Comparison of ENCODE assay signal across 24 cellular contexts in genomic region chr17:51692917-51693316, GRCh38.
DNase-seq lines count a peak whose midpoint lies in the region; ATAC-seq, FAIRE-seq and TF ChIP-seq lines count a peak whose summit lies in the region.
"Had no signal": no experiment of that assay in that cellular context is flagged by ENCODE, and none has a peak within 500 bp of the region (broad histone marks: within the 10 kb centered on the region; RNA-seq: fewer than 3 reads in every experiment).

No MANE protein-coding gene starts in this region.

- H3K9me2 ChIP-seq in MM.1S (replicated peaks; ENCODE audit: insufficient read depth, low read length), result no peaks in the 10 kb centered on the region

- no peak for TF ChIP-seq RAD21 in K562 (CRISPR knock-in tag; conservative IDR thresholded peaks at IDR 0.05 in 1 of 2, IDR thresholded peaks at IDR 0.05 in 1 of 2)

- no peak overlapping the region for H2BK120ac ChIP-seq in H9 (ENCODE audit: low read depth, low read length, poor library complexity, severe bottlenecking)
- no peak overlapping the region for H2BK120ac ChIP-seq in mesenchymal stem cell (ENCODE audit: low read depth, low read length)

- peaks cover 0 to 5% (median 0%) of the 10 kb centered on the region in 3 experiments; a peak in 2 of 7 replicates for H3K36me3 Mint-ChIP-seq in H9 (ENCODE audit: insufficient read depth in 1 of 3, low read depth in 3 of 3)
- no peaks in the 10 kb centered on the region for H3K36me3 Mint-ChIP-seq in nephron progenitor cell (ENCODE audit: low read depth)
- H3K36me3 Mint-ChIP-seq: CD14-positive monocyte; CD8-positive, alpha-beta memory T cell had no signal

- DNase-seq in H9 (peak; percentile 20), MM.1S (no peak), K562 (ENCODE audit: extremely low read depth in 1 of 4, low spot score in 3 of 4) (no peak), nephron progenitor cell (peak; percentile 18), HEK293T (ENCODE audit: extremely low spot score) (no peak), EL (no peak), left cardiac atrium (no peak), mesenchymal stem cell (no peak)
- DNase-seq: 8988T; ACHN; AML-193; BE2C; CD4-positive, alpha-beta T cell; CD8-positive, alpha-beta memory T cell; DMS 273 treated with DMSO at 0.1 percent for 48 hours; DMS79; GF-D8 had no signal

- H3K9me3 Mint-ChIP-seq in H9, result peaks cover 15 to 19% of the 10 kb centered on the region in 2 experiments
- peaks cover 30% of the 10 kb centered on the region for H3K9me3 Mint-ChIP-seq in nephron progenitor cell

- H2BK12ac ChIP-seq in H9 (ENCODE audit: insufficient read length, low read depth, low read length), result no peak overlapping the region
- H2BK12ac ChIP-seq in mesenchymal stem cell (ENCODE audit: low read length in 2 of 2), result no peak overlapping the region

- no peak overlapping the region for H2AK5ac ChIP-seq in H9 (ENCODE audit: insufficient read length, low read length)
- no peak overlapping the region for H2AK5ac ChIP-seq in mesenchymal stem cell (ENCODE audit: low read length, severe bottlenecking)

- FAIRE-seq in K562 (lab: Jason Lieb, UNC), result no peak
- FAIRE-seq: A549, D721Med, GM12891, GM18507 had no signal

- no peaks in the 10 kb centered on the region for H3K9me1 ChIP-seq in K562 (ENCODE audit: control insufficient read depth, insufficient read depth, low read length)

- no peak overlapping the region for H3K23ac ChIP-seq in H9 (ENCODE audit: insufficient read length, low read depth, low read length)
- no peak overlapping the region for H3K23ac ChIP-seq in mesenchymal stem cell (ENCODE audit: low read length in 2 of 2)

- H2BK15ac ChIP-seq in H9 (ENCODE audit: low read depth, low read length), result no peak overlapping the region
- H2BK15ac ChIP-seq in mesenchymal stem cell (ENCODE audit: low read depth, poor library complexity, severe bottlenecking), result no peak overlapping the region

- POLR2A ChIA-PET in K562 (lab: Yijun Ruan, JAX) (no interaction called here), HEK293T (lab: Yijun Ruan, JAX) (no interaction called here)

- H3T11ph ChIP-seq in H9 (ENCODE audit: low read length), result no peak overlapping the region

- H3K9ac ChIP-seq in H9 (ENCODE audit: extremely low read depth, insufficient read length, low read length) (no peak overlapping the region), MM.1S (ENCODE audit: low read length) (no peak overlapping the region), K562 (ENCODE audit: insufficient read depth in 1 of 2, low read depth in 2 of 2, low read length in 2 of 2) (no peak overlapping the region), mesenchymal stem cell (ENCODE audit: low read length) (no peak overlapping the region)
- H3K9ac ChIP-seq: BLaER1 treated with 17β-estradiol and CSF1 and Interleukin-3, amounts not matched to agents 10 nM and 100 nM had no signal

- no CpG with 5 or more reads among the region's 2 CpGs for WGBS in H9 (ENCODE audit: extremely low coverage, insufficient read length, low lambda C conversion rate)
- 0% methylated on average over 2 of the region's 2 CpGs for WGBS in K562 (ENCODE audit: insufficient coverage, low coverage, missing lambda C conversion rate)
- 51% methylated on average over 2 of the region's 2 CpGs for WGBS in mesenchymal stem cell

- H3K4me1 ChIP-seq in H9 (ENCODE audit: insufficient read depth, low read length), result no peaks in the 10 kb centered on the region
- H3K4me1 ChIP-seq in MM.1S (ENCODE audit: low read length), result 0 out of 2 replicates have a peak, but pooled peaks cover 3% of the 10 kb centered on the region
- no peaks in the 10 kb centered on the region for H3K4me1 ChIP-seq in K562 (replicated peaks in 1 of 2; ENCODE audit: control insufficient read depth in 2 of 2, insufficient read depth in 2 of 2, low read length in 2 of 2)
- no peaks in the 10 kb centered on the region for H3K4me1 ChIP-seq in mesenchymal stem cell (ENCODE audit: control insufficient read depth, insufficient read depth, low read depth, low read length)
- H3K4me1 ChIP-seq: A549; BE2C; BLaER1 treated with 17β-estradiol and CSF1 and Interleukin-3, amounts not matched to agents 10 nM and 100 nM; HAP-1 had no signal

- H3K4me2 ChIP-seq in H9 (ENCODE audit: insufficient read depth, insufficient read length, low read length), result no peak overlapping the region
- H3K4me2 ChIP-seq in MM.1S (ENCODE audit: low read depth, low read length), result no peak overlapping the region
- no peak overlapping the region for H3K4me2 ChIP-seq in K562 (ENCODE audit: insufficient read depth, low read length)
- H3K4me2 ChIP-seq in mesenchymal stem cell (ENCODE audit: low read length, poor library complexity, severe bottlenecking), result no peak overlapping the region
- H3K4me2 ChIP-seq: A549; BLaER1 treated with 17β-estradiol and CSF1 and Interleukin-3, amounts not matched to agents 10 nM and 100 nM had no signal

- H3K4me3 Mint-ChIP-seq in H9 (no peak overlapping the region), nephron progenitor cell (no peak overlapping the region)
- H3K4me3 Mint-ChIP-seq: CD14-positive monocyte; CD4-positive, alpha-beta T cell; CD8-positive, alpha-beta memory T cell had no signal

- H3K9me3 ChIP-seq in H9 (ENCODE audit: control insufficient read depth, low read depth, low read length), result no peaks in the 10 kb centered on the region
- H3K9me3 ChIP-seq in MM.1S (replicated peaks; ENCODE audit: insufficient read depth, low read length), result no peaks in the 10 kb centered on the region
- H3K9me3 ChIP-seq in K562 (replicated peaks; ENCODE audit: control insufficient read depth, insufficient read depth, low read depth, low read length), result no peaks in the 10 kb centered on the region
- peaks cover 5% of the 10 kb centered on the region for H3K9me3 ChIP-seq in mesenchymal stem cell (ENCODE audit: control insufficient read depth, low read length)
- H3K9me3 ChIP-seq: A549, BE2C, HAP-1 had no signal

- H3F3A ChIP-seq in MM.1S (ENCODE audit: insufficient read depth, low read length), result no peaks in the 10 kb centered on the region

- ATAC-seq in K562 (no peak), left cardiac atrium (no peak)
- ATAC-seq: A549 had no signal

- no peak overlapping the region for H4K91ac ChIP-seq in H9 (ENCODE audit: insufficient read length, low read depth, low read length)
- no peak overlapping the region for H4K91ac ChIP-seq in mesenchymal stem cell (ENCODE audit: low read length)

- TF ChIP-seq CTCF in H9 (conservative IDR thresholded peaks at IDR 0.05) (no peak), MM.1S (IDR thresholded peaks at IDR 0.05; ENCODE audit: low read length) (no peak), K562 (IDR thresholded peaks at IDR 0.05 in 2 of 3, conservative IDR thresholded peaks at IDR 0.05 in 1 of 3; ENCODE audit: insufficient read depth in 2 of 3, low read depth in 1 of 3, low read length in 3 of 3) (no peak), nephron progenitor cell (IDR thresholded peaks at IDR 0.05) (no peak)

- no peak overlapping the region for H3K27ac ChIP-seq in H9 (ENCODE audit: insufficient read length, low read depth, low read length)
- peak overlapping the region; percentile 17; the same call in 1 of the 2 replicates for H3K27ac ChIP-seq in MM.1S (ENCODE audit: low read length)
- no peak overlapping the region for H3K27ac ChIP-seq in K562 (ENCODE audit: extremely low read depth, low read depth, low read length)
- H3K27ac ChIP-seq in mesenchymal stem cell (ENCODE audit: low read length, poor library complexity, severe bottlenecking), result no peak overlapping the region
- H3K27ac ChIP-seq: A549; BLaER1 treated with 17β-estradiol and CSF1 and Interleukin-3, amounts not matched to agents 10 nM and 100 nM had no signal

- no peaks in the 10 kb centered on the region for H3K79me2 ChIP-seq in H9 (ENCODE audit: insufficient read depth, low read length)
- no peaks in the 10 kb centered on the region for H3K79me2 ChIP-seq in MM.1S (ENCODE audit: low read length)
- no peaks in the 10 kb centered on the region for H3K79me2 ChIP-seq in K562 (ENCODE audit: control insufficient read depth, insufficient read depth, low read length)

- H3K14ac ChIP-seq in H9 (ENCODE audit: insufficient read depth, low read length), result no peak overlapping the region
- H3K14ac ChIP-seq in mesenchymal stem cell (ENCODE audit: low read length in 2 of 2), result no peak overlapping the region

- in situ Hi-C loops in K562 (cut with MboI), result no loop called here

- H3K4me1 Mint-ChIP-seq in H9 (no peaks in the 10 kb centered on the region), nephron progenitor cell (no peaks in the 10 kb centered on the region)
- H3K4me1 Mint-ChIP-seq: CD14-positive monocyte; CD8-positive, alpha-beta memory T cell had no signal

- H4K8ac ChIP-seq in H9 (replicated peaks; ENCODE audit: insufficient read length, low read depth, low read length), result no peak overlapping the region
- no peak overlapping the region for H4K8ac ChIP-seq in mesenchymal stem cell (ENCODE audit: low read length)

- intact Hi-C loops in K562 (cut with micrococcal nuclease) (no loop called here), left cardiac atrium (cut with DNase I) (no loop called here)

- H3K79me1 ChIP-seq in H9 (ENCODE audit: insufficient read depth, low read depth, low read length, poor library complexity, severe bottlenecking), result no peaks in the 10 kb centered on the region
- H3K79me1 ChIP-seq in mesenchymal stem cell (replicated peaks; ENCODE audit: low read length, poor library complexity, severe bottlenecking), result no peaks in the 10 kb centered on the region

- H3K27me3 ChIP-seq in H9 (ENCODE audit: insufficient read depth, low read length) (no peaks in the 10 kb centered on the region), MM.1S (replicated peaks; ENCODE audit: insufficient read depth, low read length) (no peaks in the 10 kb centered on the region), K562 (ENCODE audit: control insufficient read depth in 2 of 2, insufficient read depth in 2 of 2, low read length in 2 of 2) (no peaks in the 10 kb centered on the region), mesenchymal stem cell (ENCODE audit: control insufficient read depth in 1 of 2, insufficient read depth in 1 of 2, low read length in 2 of 2) (no peaks in the 10 kb centered on the region)
- H3K27me3 ChIP-seq: BE2C; BLaER1 treated with 17β-estradiol and CSF1 and Interleukin-3, amounts not matched to agents 10 nM and 100 nM had no signal

- CTCF ChIA-PET in K562 (lab: Yijun Ruan, JAX; ENCODE audit: low intra/inter-chr PET ratio), result no interaction called here
- CTCF ChIA-PET in HEK293T (lab: Yijun Ruan, JAX), result interaction anchor here (0.6 kb wide), 1 partner anchor 28 kb away, joined by 3 read pairs; no protein-coding TSS in a partner anchor

- H3K4me3 ChIP-seq in MM.1S (ENCODE audit: low read length) (no peak overlapping the region), K562 (no peak overlapping the region), mesenchymal stem cell (ENCODE audit: insufficient read depth in 1 of 2, low read depth in 1 of 2, low read length in 2 of 2) (no peak overlapping the region)
- H3K4me3 ChIP-seq: A549; BLaER1 treated with 17β-estradiol and CSF1 and Interleukin-3, amounts not matched to agents 10 nM and 100 nM; HAP-1 had no signal

- H4K20me1 ChIP-seq in H9 (ENCODE audit: control insufficient read depth, insufficient read depth, insufficient read length) (no peaks in the 10 kb centered on the region), MM.1S (ENCODE audit: insufficient read depth, low read length) (no peaks in the 10 kb centered on the region), K562 (replicated peaks; ENCODE audit: control insufficient read depth, insufficient read depth, low read length) (no peaks in the 10 kb centered on the region)
- H4K20me1 ChIP-seq: BLaER1 treated with 17β-estradiol and CSF1 and Interleukin-3, amounts not matched to agents 10 nM and 100 nM had no signal

- no peak for TF ChIP-seq POLR2A in K562 (conservative IDR thresholded peaks at IDR 0.05)

- H2BK5ac ChIP-seq in H9 (ENCODE audit: insufficient read length, low read length) (no peak overlapping the region), mesenchymal stem cell (ENCODE audit: low read depth, low read length, poor library complexity, severe bottlenecking) (no peak overlapping the region)

- H3K56ac ChIP-seq in H9 (ENCODE audit: insufficient read length, low read depth, low read length), result no peak overlapping the region

- no peak for TF ChIP-seq EP300 in K562 (IDR thresholded peaks at IDR 0.05; ENCODE audit: low read length)

- no peak overlapping the region for H2AFZ ChIP-seq in H9 (ENCODE audit: low read length)
- no peak overlapping the region for H2AFZ ChIP-seq in MM.1S (ENCODE audit: low read length)
- no peak overlapping the region for H2AFZ ChIP-seq in K562 (ENCODE audit: low read depth, low read length)
- no peak overlapping the region for H2AFZ ChIP-seq in mesenchymal stem cell (ENCODE audit: low read depth, low read length)

- H3K27me3 Mint-ChIP-seq in H9 (ENCODE audit: low read depth), result no peaks in the 10 kb centered on the region
- peaks cover 17% of the 10 kb centered on the region for H3K27me3 Mint-ChIP-seq in nephron progenitor cell (ENCODE audit: low read depth, poor library complexity)

- H2BK20ac ChIP-seq in H9 (ENCODE audit: low read depth, low read length, poor library complexity, severe bottlenecking), result no peak overlapping the region

- H3K23me2 ChIP-seq in H9 (ENCODE audit: insufficient read length, low read depth, low read length, poor library complexity, severe bottlenecking), result no peaks in the 10 kb centered on the region

- H3K18ac ChIP-seq in H9 (ENCODE audit: insufficient read length, low read depth, low read length), result no peak overlapping the region
- no peak overlapping the region for H3K18ac ChIP-seq in mesenchymal stem cell (ENCODE audit: low read depth in 1 of 2, low read length in 2 of 2)

- no TSS peak for BruUV-seq in K562 (replicated peaks; lab: Mats Ljungman, UMichigan)

- no peaks in the 10 kb centered on the region for H3K36me3 ChIP-seq in MM.1S (replicated peaks; ENCODE audit: insufficient read depth, low read length)
- H3K36me3 ChIP-seq in K562 (ENCODE audit: control insufficient read depth, insufficient read depth, low read length), result no peaks in the 10 kb centered on the region
- no peaks in the 10 kb centered on the region for H3K36me3 ChIP-seq in mesenchymal stem cell (ENCODE audit: control insufficient read depth in 1 of 2, insufficient read depth in 2 of 2, low read depth in 1 of 2, low read length in 2 of 2)
- H3K36me3 ChIP-seq: BE2C; BLaER1 treated with 17β-estradiol and CSF1 and Interleukin-3, amounts not matched to agents 10 nM and 100 nM; HAP-1 had no signal

- H3K4ac ChIP-seq in H9 (ENCODE audit: low read depth, low read length), result no peak overlapping the region
- H3K4ac ChIP-seq in mesenchymal stem cell (ENCODE audit: low read depth in 1 of 2, low read length in 2 of 2), result no peak overlapping the region

- no peak overlapping the region for H4K5ac ChIP-seq in H9 (ENCODE audit: insufficient read length, low read depth, low read length)

- H3K27ac Mint-ChIP-seq in H9 (no peak overlapping the region), nephron progenitor cell (no peak overlapping the region)
- H3K27ac Mint-ChIP-seq: CD14-positive monocyte; CD4-positive, alpha-beta T cell; CD8-positive, alpha-beta memory T cell had no signal

Comparison
In these comparisons a context has a peak if more than half of its experiments do, and no peak if none do; other contexts are left out.
1. DNase-seq: peak in H9 (single experiment) and nephron progenitor cell (single experiment); none in MM.1S (single experiment), K562 (0 of 4), HEK293T (single experiment), EL (single experiment), left cardiac atrium (single experiment) and mesenchymal stem cell (single experiment).